In genomic region chr9:137410891-137411249, GRCh38 we compare ENCODE assay signal across 2 cellular contexts.
TF ChIP-seq lines count a peak whose summit lies in the region.

No MANE protein-coding gene starts in this region.

TF ChIP-seq in A549, 52 proteins besides CTCF, POLR2A, EP300 and RAD21 (continued from another document):
- TF ChIP-seq E2F6 (IDR thresholded peaks at IDR 0.05; ENCODE audit: borderline replicate concordance, low read depth), result no peak
- no peak for TF ChIP-seq PBX3 (IDR thresholded peaks at IDR 0.05)
- TF ChIP-seq POLR2AphosphoS2 (conservative IDR thresholded peaks at IDR 0.05; ENCODE audit: low read length), result no peak
TF ChIP-seq in A549: peak in this region for 0.

TF ChIP-seq in Ishikawa, 13 proteins besides CTCF, POLR2A, EP300 and RAD21 (continued from another document):
- TF ChIP-seq REST (IDR thresholded peaks at IDR 0.05; ENCODE audit: low read depth), result no peak
- TF ChIP-seq YY1 (IDR thresholded peaks at IDR 0.05; ENCODE audit: low read depth), result no peak
- no peak; the same call in 1 of the 2 replicates for TF ChIP-seq USF1 (IDR thresholded peaks at IDR 0.05)
- TF ChIP-seq TCF12 (IDR thresholded peaks at IDR 0.05; ENCODE audit: low read depth), result peak; percentile 78
- no peak; the same call in 1 of the 2 replicates for TF ChIP-seq TEAD4 (IDR thresholded peaks at IDR 0.05)
- TF ChIP-seq NFIC (IDR thresholded peaks at IDR 0.05), result no peak
- TF ChIP-seq CREB1 (IDR thresholded peaks at IDR 0.05; ENCODE audit: low read depth), result peak; percentile 40; the same call in 1 of the 2 replicates
- TF ChIP-seq FOXM1 (IDR thresholded peaks at IDR 0.05; ENCODE audit: borderline replicate concordance, low read depth), result no peak; the same call in none of the 2 replicates
- TF ChIP-seq EGR1 (IDR thresholded peaks at IDR 0.05), result no peak
- peak; percentile 87; the same call in 1 of the 2 replicates for TF ChIP-seq ZBTB7A (IDR thresholded peaks at IDR 0.05; ENCODE audit: low read depth)
- TF ChIP-seq CEBPB (IDR thresholded peaks at IDR 0.05), result no peak
- TF ChIP-seq MAX (IDR thresholded peaks at IDR 0.05), result no peak
